8 cellular contexts compared by ENCODE assay signal in the genomic region with DNA sequence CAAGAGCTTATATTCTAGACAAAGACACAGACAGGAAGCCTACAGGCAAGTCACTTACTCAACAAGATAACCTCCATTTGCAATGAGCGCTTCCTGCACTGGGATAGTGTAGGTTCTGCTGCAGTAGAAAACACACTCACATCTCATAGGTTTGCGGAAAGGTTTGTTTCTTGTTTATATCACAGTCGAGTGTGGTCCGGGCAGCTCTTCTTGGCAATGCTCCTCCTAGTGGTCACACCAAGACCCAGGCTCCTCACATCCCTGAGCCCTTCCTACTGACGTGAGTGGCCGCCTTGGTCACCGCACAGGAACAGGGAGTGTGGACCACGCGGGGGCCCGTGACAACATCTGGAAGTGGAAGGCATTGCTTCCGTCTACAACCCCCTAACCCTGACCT. TPM values are rescaled to one million over a fixed set of nuclear protein-coding genes. Genes with fewer than 3 reads are reported as not detected.
DNase-seq lines count a peak whose midpoint lies in the region; ATAC-seq and TF ChIP-seq lines count a peak whose summit lies in the region.

No MANE protein-coding gene starts in this region.

- H3K4me1 ChIP-seq in HEK293 (ENCODE audit: control insufficient read depth, insufficient read depth, low read length): no peaks in the 10 kb centered on the region

- H3K9me3 ChIP-seq in HEK293 (ENCODE audit: control insufficient read depth, insufficient read depth, low read depth, low read length): no peaks in the 10 kb centered on the region

- no peaks in the 10 kb centered on the region for H3K36me3 Mint-ChIP-seq in activated CD8-positive, alpha-beta T cell treated with anti-CD3 and anti-CD28 coated beads, Interleukin-2, amount 10 ng/mL, durations not matched to agents 7 days and 5 days (ENCODE audit: low read depth)

- H3K27ac Mint-ChIP-seq in activated CD8-positive, alpha-beta T cell treated with anti-CD3 and anti-CD28 coated beads, Interleukin-2, amount 10 ng/mL, durations not matched to agents 7 days and 5 days: peak overlapping the region; percentile 31

- H3K4me3 Mint-ChIP-seq in activated CD8-positive, alpha-beta T cell treated with anti-CD3 and anti-CD28 coated beads, Interleukin-2, amount 10 ng/mL, durations not matched to agents 7 days and 5 days: no peak overlapping the region

- no peaks in the 10 kb centered on the region for H3K4me1 Mint-ChIP-seq in activated CD8-positive, alpha-beta T cell treated with anti-CD3 and anti-CD28 coated beads, Interleukin-2, amount 10 ng/mL, durations not matched to agents 7 days and 5 days (ENCODE audit: low read depth)

- TF ChIP-seq CTCF in AG09309 (IDR thresholded peaks at IDR 0.05; ENCODE audit: control insufficient read depth, insufficient read depth, low read depth, low read length, missing control alignments): peak; percentile 22
- no peak for TF ChIP-seq CTCF in HEK293 (tag by site-specific recombination; IDR thresholded peaks at IDR 0.05)

- no peak overlapping the region for H3K27ac ChIP-seq in HEK293 (ENCODE audit: extremely low read depth, low read depth, low read length)

- no peaks in the 10 kb centered on the region for H3K36me3 ChIP-seq in HEK293 (ENCODE audit: control insufficient read depth in 2 of 2, insufficient read depth in 1 of 2, low read length in 2 of 2)

- peaks cover 29% of the 10 kb centered on the region for H3K27me3 Mint-ChIP-seq in activated CD8-positive, alpha-beta T cell treated with anti-CD3 and anti-CD28 coated beads, Interleukin-2, amount 10 ng/mL, durations not matched to agents 7 days and 5 days (ENCODE audit: low read depth)

- POLR2A ChIA-PET in HEK293 (lab: Yijun Ruan, JAX): no interaction called here
- POLR2A ChIA-PET in activated CD8-positive, alpha-beta T cell treated with anti-CD3 and anti-CD28 coated beads, Interleukin-2, amount 10 ng/mL, durations not matched to agents 7 days and 5 days (lab: Charles Lee): no interaction called here

- H3K9me3 Mint-ChIP-seq in activated CD8-positive, alpha-beta T cell treated with anti-CD3 and anti-CD28 coated beads, Interleukin-2, amount 10 ng/mL, durations not matched to agents 7 days and 5 days (ENCODE audit: insufficient read depth): peaks cover 4% of the 10 kb centered on the region

- DNase-seq in AG09309 (ENCODE audit: low read depth) (no peak), left kidney (ENCODE audit: low read depth, low spot score) (peak; percentile 78), NCI-H2081 treated with DMSO at 0.1 percent for 48 hours (lab: John Stamatoyannopoulos, UW) (no peak), mucosa of gallbladder (ENCODE audit: low spot score) (no peak)
- DNase-seq in activated CD8-positive, alpha-beta T cell treated with anti-CD3 and anti-CD28 coated beads, Interleukin-2, amount 10 ng/mL, durations not matched to agents 7 days and 5 days: no peak
- no peak for DNase-seq in NK-92 treated with Interleukin-12 subunit alpha and Interleukin-12 subunit beta, amount 100 ng/mL, for 24 hours (lab: John Stamatoyannopoulos, UW)

- CTCF ChIA-PET in HEK293 (lab: Yijun Ruan, JAX): interaction anchor here (0.5 to 2.1 kb wide), 15 partner anchors 10 to 629 kb away, joined by 3 to 11 read pairs (median 4); no protein-coding TSS in a partner anchor
- CTCF ChIA-PET in activated CD8-positive, alpha-beta T cell treated with anti-CD3 and anti-CD28 coated beads, Interleukin-2, amount 10 ng/mL, durations not matched to agents 7 days and 5 days (lab: Charles Lee): no interaction called here

- no peak for ATAC-seq in activated CD8-positive, alpha-beta T cell treated with anti-CD3 and anti-CD28 coated beads, Interleukin-2, amount 10 ng/mL, durations not matched to agents 7 days and 5 days
- ATAC-seq in GM19452 (IDR thresholded peaks at IDR 0.05; ENCODE audit: unreplicated experiment): no peak

- H3K4me3 ChIP-seq in AG09309 (ENCODE audit: control insufficient read depth, low read depth, low read length): no peak overlapping the region
- no peak overlapping the region for H3K4me3 ChIP-seq in HEK293 (ENCODE audit: low read depth, low read length)

TF ChIP-seq in HEK293, 187 proteins besides CTCF, POLR2A, EP300 and RAD21:
- TF ChIP-seq ZNF837 (tag by site-specific recombination; IDR thresholded peaks at IDR 0.05) (no peak), ZNF341 (tag by site-specific recombination; IDR thresholded peaks at IDR 0.05; ENCODE audit: low read depth) (peak; percentile 33; the same call in 1 of the 2 replicates)

RNA-seq across cellular contexts. Expression of a gene that starts 48.0 kb away (rescaled TPM):
- not detected for total RNA-seq in activated CD8-positive, alpha-beta T cell treated with anti-CD3 and anti-CD28 coated beads, Interleukin-2, amount 10 ng/mL, durations not matched to agents 7 days and 5 days
- total RNA-seq in mucosa of gallbladder: 0.23 TPM
